Comparison of ENCODE assay signal across 31 cellular contexts in genomic region chr13:59793107-59793506, GRCh38.
"Had no signal": no experiment of that assay in that cellular context is flagged by ENCODE, and none has a peak within 500 bp of the region (broad histone marks: within the 10 kb centered on the region; RNA-seq: fewer than 3 reads in every experiment).

No MANE protein-coding gene starts in this region.

- H3K36me3 Mint-ChIP-seq: activated CD8-positive, alpha-beta memory T cell treated with anti-CD3 and anti-CD28 coated beads, Interleukin-2, amount 10 ng/mL, durations not matched to agents 7 days and 5 days; activated naive CD8-positive, alpha-beta T cell treated with anti-CD3 and anti-CD28 coated beads for 36 hours had no signal

- H3K27me3 Mint-ChIP-seq: activated CD4-positive, alpha-beta memory T cell treated with anti-CD3 and anti-CD28 coated beads, Interleukin-2, amount 10 ng/mL, durations not matched to agents 7 days and 5 days; activated CD8-positive, alpha-beta memory T cell treated with anti-CD3 and anti-CD28 coated beads, Interleukin-2, amount 10 ng/mL, durations not matched to agents 7 days and 5 days; activated naive CD8-positive, alpha-beta T cell treated with anti-CD3 and anti-CD28 coated beads for 36 hours; activated T-helper 17 cell treated with anti-CD3 and anti-CD28 coated beads, Interleukin-2, amount 50 U/mL, for 72 hours had no signal

- H3K27ac ChIP-seq: brain microvascular endothelial cell, VCaP had no signal

- H3K4me3 Mint-ChIP-seq: activated CD4-positive, alpha-beta memory T cell treated with anti-CD3 and anti-CD28 coated beads, Interleukin-2, amount 10 ng/mL, durations not matched to agents 7 days and 5 days; activated CD8-positive, alpha-beta memory T cell treated with anti-CD3 and anti-CD28 coated beads, Interleukin-2, amount 10 ng/mL, durations not matched to agents 7 days and 5 days; activated naive CD8-positive, alpha-beta T cell treated with anti-CD3 and anti-CD28 coated beads for 36 hours; activated T-cell treated with anti-CD3 and anti-CD28 coated beads, Interleukin-2, amount 50 U/mL, for 72 hours; activated T-helper 17 cell treated with anti-CD3 and anti-CD28 coated beads, Interleukin-2, amount 50 U/mL, for 72 hours had no signal

- H3K9me3 Mint-ChIP-seq: activated CD4-positive, alpha-beta memory T cell treated with anti-CD3 and anti-CD28 coated beads, Interleukin-2, amount 10 ng/mL, durations not matched to agents 7 days and 5 days; activated naive CD8-positive, alpha-beta T cell treated with anti-CD3 and anti-CD28 coated beads for 36 hours; activated T-cell treated with anti-CD3 and anti-CD28 coated beads, Interleukin-2, amount 50 U/mL, for 72 hours; activated T-helper 17 cell treated with anti-CD3 and anti-CD28 coated beads, Interleukin-2, amount 50 U/mL, for 72 hours had no signal

- DNase-seq: activated CD4-positive, alpha-beta memory T cell treated with anti-CD3 and anti-CD28 coated beads, Interleukin-2, amount 10 ng/mL, durations not matched to agents 7 days and 5 days; activated CD4-positive, alpha-beta T cell treated with anti-CD3 and anti-CD28 coated beads for 1 hour; activated CD4-positive, alpha-beta T cell treated with anti-CD3 and anti-CD28 coated beads for 48 hours; activated CD4-positive, CD25-positive, alpha-beta regulatory T cell; activated CD8-positive, alpha-beta memory T cell treated with anti-CD3 and anti-CD28 coated beads for 24 hours; activated CD8-positive, alpha-beta memory T cell treated with anti-CD3 and anti-CD28 coated beads, Interleukin-2, amount 10 ng/mL, durations not matched to agents 7 days and 5 days; activated CD8-positive, alpha-beta memory T cell treated with anti-CD3 and anti-CD28 coated beads, Interleukin-2, amount 50 U/mL, for 48 hours; activated effector memory CD4-positive, alpha-beta T cell treated with anti-CD3 and anti-CD28 coated beads, Interleukin-2, amount 50 U/mL, for 16 hours; activated naive CD4-positive, alpha-beta T cell; activated naive CD4-positive, alpha-beta T cell treated with anti-CD3 and anti-CD28 coated beads, Interleukin-2, amount 50 U/mL, for 16 hours; activated naive CD8-positive, alpha-beta T cell treated with anti-CD3 and anti-CD28 coated beads for 36 hours; activated T-cell treated with anti-CD3 and anti-CD28 coated beads, Interleukin-2, amount 50 U/mL, for 72 hours; amniotic stem cell; aorta; brain microvascular endothelial cell; central memory CD4-positive, alpha-beta T cell; NCI-H1105; NCI-H1417 treated with DMSO at 0.1 percent for 48 hours; NCI-H187 treated with DMSO at 0.1 percent for 48 hours; NCI-H2081; NCI-H226; NCI-H446 treated with DMSO at 0.1 percent for 48 hours; NCI-H524 treated with DMSO at 0.1 percent for 48 hours; OCI-M1; Right ventricle myocardium superior; SW 1271; T-helper 1 cell; T-helper 2 cell; T-helper 9 cell had no signal

- H3K27me3 ChIP-seq: brain microvascular endothelial cell had no signal

- H3K27ac Mint-ChIP-seq: activated CD4-positive, alpha-beta memory T cell treated with anti-CD3 and anti-CD28 coated beads, Interleukin-2, amount 10 ng/mL, durations not matched to agents 7 days and 5 days; activated CD8-positive, alpha-beta memory T cell treated with anti-CD3 and anti-CD28 coated beads, Interleukin-2, amount 10 ng/mL, durations not matched to agents 7 days and 5 days; activated naive CD8-positive, alpha-beta T cell treated with anti-CD3 and anti-CD28 coated beads for 36 hours; activated T-cell treated with anti-CD3 and anti-CD28 coated beads, Interleukin-2, amount 50 U/mL, for 72 hours; activated T-helper 17 cell treated with anti-CD3 and anti-CD28 coated beads, Interleukin-2, amount 50 U/mL, for 72 hours had no signal

- H3K4me1 Mint-ChIP-seq: activated CD4-positive, alpha-beta memory T cell treated with anti-CD3 and anti-CD28 coated beads, Interleukin-2, amount 10 ng/mL, durations not matched to agents 7 days and 5 days; activated CD8-positive, alpha-beta memory T cell treated with anti-CD3 and anti-CD28 coated beads, Interleukin-2, amount 10 ng/mL, durations not matched to agents 7 days and 5 days; activated naive CD8-positive, alpha-beta T cell treated with anti-CD3 and anti-CD28 coated beads for 36 hours; activated T-helper 17 cell treated with anti-CD3 and anti-CD28 coated beads, Interleukin-2, amount 50 U/mL, for 72 hours had no signal

- H3K36me3 ChIP-seq: brain microvascular endothelial cell had no signal

- ATAC-seq: activated CD8-positive, alpha-beta memory T cell treated with anti-CD3 and anti-CD28 coated beads, Interleukin-2, amount 10 ng/mL, durations not matched to agents 7 days and 5 days; activated T-cell treated with anti-CD3 and anti-CD28 coated beads, Interleukin-2, amount 50 U/mL, for 72 hours; activated T-helper 17 cell treated with anti-CD3 and anti-CD28 coated beads, Interleukin-2, amount 50 U/mL, for 72 hours had no signal
